ENCODE assay signal across 30 cellular contexts in genomic region chr13:71874490-71874889, GRCh38. TPM values are rescaled to one million over a fixed set of nuclear protein-coding genes. Genes with fewer than 3 reads are reported as not detected.
DNase-seq lines count a peak whose midpoint lies in the region; ATAC-seq and TF ChIP-seq lines count a peak whose summit lies in the region.
"Had no signal": no experiment of that assay in that cellular context is flagged by ENCODE, and none has a peak within 500 bp of the region (broad histone marks: within the 10 kb centered on the region; RNA-seq: fewer than 3 reads in every experiment).

No MANE protein-coding gene starts in this region.

- H3K27me3 ChIP-seq in PC-3 (ENCODE audit: low read length) (peaks cover 4% of the 10 kb centered on the region; the same call in 1 of the 2 replicates), neuronal stem cell (ENCODE audit: control insufficient read depth in 3 of 3, insufficient read depth in 3 of 3, low read depth in 1 of 3, low read length in 3 of 3) (no peaks in the 10 kb centered on the region)
- H3K27me3 ChIP-seq: heart left ventricle had no signal

- no peaks in the 10 kb centered on the region for H3K9me3 Mint-ChIP-seq in activated naive CD4-positive, alpha-beta T cell treated with anti-CD3 and anti-CD28 coated beads for 36 hours
- H3K9me3 Mint-ChIP-seq: activated CD4-positive, alpha-beta memory T cell treated with anti-CD3 and anti-CD28 coated beads, Interleukin-2, amount 10 ng/mL, durations not matched to agents 7 days and 5 days; activated naive CD4-positive, alpha-beta T cell treated with anti-CD3 and anti-CD28 coated beads, Interleukin-2, amount 50 U/mL, for 24 hours; CD14-positive monocyte had no signal

- TF ChIP-seq CTCF in PC-3 (conservative IDR thresholded peaks at IDR 0.05; ENCODE audit: low read depth, low read length), result no peak
- TF ChIP-seq CTCF in foreskin fibroblast (IDR thresholded peaks at IDR 0.05; ENCODE audit: low read depth, low read length), result no peak

- no peak overlapping the region for H2AK5ac ChIP-seq in neuronal stem cell (ENCODE audit: low read depth, low read length)

- peak; percentile 42; the same call in 1 of the 2 replicates for ATAC-seq in PC-3
- ATAC-seq: effector memory CD8-positive, alpha-beta T cell; heart left ventricle had no signal

- H3K4ac ChIP-seq in neuronal stem cell (ENCODE audit: low read length), result no peak overlapping the region

- peaks cover 2% of the 10 kb centered on the region for H3K4me1 Mint-ChIP-seq in activated naive CD4-positive, alpha-beta T cell treated with anti-CD3 and anti-CD28 coated beads for 36 hours (ENCODE audit: low read depth)
- H3K4me1 Mint-ChIP-seq: activated naive CD4-positive, alpha-beta T cell treated with anti-CD3 and anti-CD28 coated beads, Interleukin-2, amount 50 U/mL, for 24 hours had no signal

- H3K36me3 ChIP-seq in PC-3 (ENCODE audit: low read depth, low read length) (no peaks in the 10 kb centered on the region), neuronal stem cell (replicated peaks in 1 of 2; ENCODE audit: control insufficient read depth in 2 of 2, insufficient read depth in 2 of 2, low read length in 2 of 2) (no peaks in the 10 kb centered on the region)
- H3K36me3 ChIP-seq: heart left ventricle, SJSA1, suprapubic skin had no signal

- no peak overlapping the region for H3K4me3 Mint-ChIP-seq in activated naive CD4-positive, alpha-beta T cell treated with anti-CD3 and anti-CD28 coated beads for 36 hours
- H3K4me3 Mint-ChIP-seq: activated CD4-positive, alpha-beta memory T cell treated with anti-CD3 and anti-CD28 coated beads, Interleukin-2, amount 10 ng/mL, durations not matched to agents 7 days and 5 days; activated naive CD4-positive, alpha-beta T cell treated with anti-CD3 and anti-CD28 coated beads, Interleukin-2, amount 50 U/mL, for 24 hours; CD14-positive monocyte; effector memory CD8-positive, alpha-beta T cell had no signal

- H3K4me1 ChIP-seq in PC-3 (ENCODE audit: insufficient read depth, low read length) (no peaks in the 10 kb centered on the region), neuronal stem cell (ENCODE audit: control insufficient read depth in 2 of 2, insufficient read depth in 1 of 2, low read depth in 1 of 2, low read length in 2 of 2) (peaks cover 12 to 21% of the 10 kb centered on the region in 2 donors)
- H3K4me1 ChIP-seq: SJSA1 had no signal

- H3K79me1 ChIP-seq in neuronal stem cell (ENCODE audit: low read depth, low read length), result no peaks in the 10 kb centered on the region

- no peaks in the 10 kb centered on the region for H3F3A ChIP-seq in PC-3 (ENCODE audit: low read length, unreplicated experiment)

- H2AFZ ChIP-seq in PC-3 (ENCODE audit: low read length) (no peak overlapping the region), neuronal stem cell (ENCODE audit: low read length) (peak overlapping the region; percentile 15)

- H3K4me2 ChIP-seq in PC-3 (ENCODE audit: low read length) (no peak overlapping the region), neuronal stem cell (ENCODE audit: insufficient read depth, low read length, poor library complexity, severe bottlenecking) (no peak overlapping the region)

- no peaks in the 10 kb centered on the region for H3K36me3 Mint-ChIP-seq in activated naive CD4-positive, alpha-beta T cell treated with anti-CD3 and anti-CD28 coated beads for 36 hours (ENCODE audit: low read depth)
- H3K36me3 Mint-ChIP-seq: activated naive CD4-positive, alpha-beta T cell treated with anti-CD3 and anti-CD28 coated beads, Interleukin-2, amount 50 U/mL, for 24 hours; CD14-positive monocyte had no signal

- H3K23ac ChIP-seq in neuronal stem cell (ENCODE audit: low read depth, low read length, poor library complexity), result no peak overlapping the region

- H3K9ac ChIP-seq in PC-3 (ENCODE audit: low read length) (no peak overlapping the region), neuronal stem cell (ENCODE audit: low read depth, low read length, poor library complexity) (no peak overlapping the region)

- POLR2A ChIA-PET in PC-3 (lab: Charles Lee; ENCODE audit: unreplicated experiment), result no interaction called here

- no peaks in the 10 kb centered on the region for H3K79me2 ChIP-seq in PC-3 (ENCODE audit: low read length)

- BruUV-seq in PC-3 (replicated peaks; lab: Mats Ljungman, UMichigan), result no TSS peak

- intact Hi-C loops in PC-3 (cut with micrococcal nuclease), result loop anchor here (5.0 to 10.0 kb wide), 3 partner anchors 270 to 1260 kb away; no protein-coding TSS in a partner anchor
- intact Hi-C loops in activated naive CD4-positive, alpha-beta T cell treated with anti-CD3 and anti-CD28 coated beads for 36 hours (cut with micrococcal nuclease), result no loop called here

- H3K27ac Mint-ChIP-seq in activated naive CD4-positive, alpha-beta T cell treated with anti-CD3 and anti-CD28 coated beads for 36 hours, result no peak overlapping the region
- H3K27ac Mint-ChIP-seq: activated CD4-positive, alpha-beta memory T cell treated with anti-CD3 and anti-CD28 coated beads, Interleukin-2, amount 10 ng/mL, durations not matched to agents 7 days and 5 days; activated naive CD4-positive, alpha-beta T cell treated with anti-CD3 and anti-CD28 coated beads, Interleukin-2, amount 50 U/mL, for 24 hours; CD14-positive monocyte; effector memory CD8-positive, alpha-beta T cell had no signal

- no peak overlapping the region for H2BK15ac ChIP-seq in neuronal stem cell (ENCODE audit: low read length)

- H3K9me3 ChIP-seq in PC-3 (ENCODE audit: low read length) (no peaks in the 10 kb centered on the region), neuronal stem cell (replicated peaks in 1 of 2; ENCODE audit: control insufficient read depth in 2 of 2, insufficient read depth in 1 of 2, low read depth in 1 of 2, low read length in 2 of 2) (no peaks in the 10 kb centered on the region)
- H3K9me3 ChIP-seq: heart left ventricle, SJSA1, suprapubic skin had no signal

- no CpG with 5 or more reads among the region's 2 CpGs for whole genome bisulfite sequencing in neuronal stem cell (ENCODE audit: extremely low coverage in 2 of 2, insufficient read length in 2 of 2, insufficient replicate concordance in 1 of 2), 2 donors

- H3K27ac ChIP-seq in PC-3 (ENCODE audit: low read length) (no peak overlapping the region), neuronal stem cell (replicated peaks; ENCODE audit: low read length) (no peak overlapping the region)
- H3K27ac ChIP-seq: 22Rv1, heart left ventricle, HL-60, SJSA1, suprapubic skin had no signal

- H4K8ac ChIP-seq in neuronal stem cell (ENCODE audit: low read depth, low read length), result no peak overlapping the region

- no peak overlapping the region for H2BK5ac ChIP-seq in neuronal stem cell (ENCODE audit: low read length)

- no peak overlapping the region for H3K18ac ChIP-seq in neuronal stem cell (ENCODE audit: low read length)

- H4K20me1 ChIP-seq in PC-3 (ENCODE audit: low read length), result no peaks in the 10 kb centered on the region

- no peak overlapping the region for H3K14ac ChIP-seq in neuronal stem cell (ENCODE audit: low read length)

- H4K91ac ChIP-seq in neuronal stem cell (ENCODE audit: low read depth, low read length, poor library complexity), result no peak overlapping the region

- H3K9me2 ChIP-seq in PC-3 (replicated peaks; ENCODE audit: low read length), result no peaks in the 10 kb centered on the region

- CTCF ChIA-PET in PC-3 (lab: Charles Lee), result no interaction called here
- CTCF ChIA-PET in activated naive CD4-positive, alpha-beta T cell treated with anti-CD3 and anti-CD28 coated beads for 36 hours (lab: Charles Lee), result no interaction called here

- peak; percentile 35 for DNase-seq in DMS 273 (lab: John Stamatoyannopoulos, UW; ENCODE audit: unreplicated experiment)
- DNase-seq in DMS 273 treated with DMSO at 0.1 percent for 48 hours (lab: John Stamatoyannopoulos, UW), result no peak
- DNase-seq in NCI-H2107 treated with DMSO at 0.1 percent for 48 hours (lab: John Stamatoyannopoulos, UW; ENCODE audit: unreplicated experiment), result peak; percentile 84
- DNase-seq in PC-3, result no peak
- no peak for DNase-seq in neuronal stem cell (ENCODE audit: low spot score)
- DNase-seq in activated naive CD4-positive, alpha-beta T cell treated with anti-CD3 and anti-CD28 coated beads for 36 hours, result no peak
- no peak for DNase-seq in stimulated activated CD4-positive, alpha-beta T cell treated with anti-CD3 and anti-CD28 coated beads, Interleukin-4, amount 100 ng/mL, for 24 hours
- DNase-seq in foreskin fibroblast, result no peak
- DNase-seq: activated CD4-positive, alpha-beta memory T cell treated with anti-CD3 and anti-CD28 coated beads, Interleukin-2, amount 10 ng/mL, durations not matched to agents 7 days and 5 days; activated CD8-positive, alpha-beta memory T cell treated with anti-CD3 and anti-CD28 coated beads, Interleukin-2, amount 50 U/mL, for 48 hours; cortex of kidney; effector memory CD8-positive, alpha-beta T cell; erythroblast; GOT3; heart left ventricle; Karpas-422; kidney glomerular epithelial cell; mammary epithelial cell; NCI-H2171; posterior cingulate gyrus; stimulated activated CD4-positive, alpha-beta T cell treated with anti-CD3 and anti-CD28 coated beads, Interleukin-15, amount 100 ng/mL, for 24 hours; stimulated activated naive CD4-positive, alpha-beta T cell had no signal

- H3K27me3 Mint-ChIP-seq in activated naive CD4-positive, alpha-beta T cell treated with anti-CD3 and anti-CD28 coated beads for 36 hours (ENCODE audit: low read depth), result peaks cover 13% of the 10 kb centered on the region

- no peak overlapping the region for H2BK12ac ChIP-seq in neuronal stem cell (ENCODE audit: low read length)

- H3K4me3 ChIP-seq in PC-3 (ENCODE audit: low read length) (no peak overlapping the region), neuronal stem cell (ENCODE audit: low read length in 2 of 2) (no peak overlapping the region), foreskin fibroblast (ENCODE audit: low read depth in 1 of 2, low read length in 2 of 2) (no peak overlapping the region)
- H3K4me3 ChIP-seq: heart left ventricle, SJSA1, suprapubic skin had no signal

- H2BK120ac ChIP-seq in neuronal stem cell (ENCODE audit: low read depth, low read length), result no peak overlapping the region

RNA-seq across cellular contexts. Expression of gene DACH1, which starts 7.5 kb away (rescaled TPM):
- not detected in 2 replicates for total RNA-seq in PC-3 (2014; rRNA removed)
- 17.9 TPM for polyA plus RNA-seq in neuronal stem cell (2013, experiment 1 of 2)
- 19.5 TPM for polyA plus RNA-seq in neuronal stem cell (2013, experiment 2 of 2)
- not detected for total RNA-seq in activated naive CD4-positive, alpha-beta T cell treated with anti-CD3 and anti-CD28 coated beads for 36 hours
- total RNA-seq: activated CD4-positive, alpha-beta memory T cell treated with anti-CD3 and anti-CD28 coated beads, Interleukin-2, amount 10 ng/mL, durations not matched to agents 7 days and 5 days; RPMI7951; SJSA1; T-helper 1 cell treated with Interleukin-12 subunit alpha and Interleukin-12 subunit beta and Interleukin-4 antibody, amounts not matched to agents 30 ng/mL and 1 ng/mL, for 36 hours had no signal
- polyA plus RNA-seq: mammary epithelial cell had no signal

Comparison
In these comparisons a context has a peak if more than half of its experiments do, and no peak if none do; other contexts are left out.
1. DNase-seq: peak in DMS 273 (single experiment) and NCI-H2107 treated with DMSO at 0.1 percent for 48 hours (single experiment); none in DMS 273 treated with DMSO at 0.1 percent for 48 hours (single experiment), PC-3 (single experiment), neuronal stem cell (single experiment), activated naive CD4-positive, alpha-beta T cell treated with anti-CD3 and anti-CD28 coated beads for 36 hours (single experiment), stimulated activated CD4-positive, alpha-beta T cell treated with anti-CD3 and anti-CD28 coated beads, Interleukin-4, amount 100 ng/mL, for 24 hours (single experiment) and foreskin fibroblast (0 of 2).